ENCODE assay signal across 7 cellular contexts in genomic region chr5:1312993-1313833, GRCh38. TPM values are rescaled to one million over a fixed set of nuclear protein-coding genes. Genes with fewer than 3 reads are reported as not detected.
DNase-seq lines count a peak whose midpoint lies in the region; ATAC-seq and TF ChIP-seq lines count a peak whose summit lies in the region.

No MANE protein-coding gene starts in this region.

- peak; percentile 64 for DNase-seq in activated CD4-positive, alpha-beta memory T cell treated with anti-CD3 and anti-CD28 coated beads for 36 hours
- peak; percentile 66 for DNase-seq in posterior vena cava (ENCODE audit: low spot score)
- DNase-seq in cortex of kidney (lab: John Stamatoyannopoulos, UW) = no peak
- DNase-seq in LoVo (ENCODE audit: low spot score) = no peak

- CTCF ChIA-PET in activated CD4-positive, alpha-beta memory T cell treated with anti-CD3 and anti-CD28 coated beads for 36 hours (lab: Charles Lee) = interaction anchor here (0.6 kb wide), 1 partner anchor 302 kb away, joined by 3 read pairs; no protein-coding TSS in a partner anchor

- intact Hi-C loops in activated CD4-positive, alpha-beta memory T cell treated with anti-CD3 and anti-CD28 coated beads for 36 hours (cut with micrococcal nuclease) = no loop called here
- intact Hi-C loops in posterior vena cava (cut with DNase I) = no loop called here

- POLR2A ChIA-PET in activated CD4-positive, alpha-beta memory T cell treated with anti-CD3 and anti-CD28 coated beads for 36 hours (lab: Charles Lee) = interaction anchor here (0.9 kb wide), 1 partner anchor 31 kb away, joined by 3 read pairs; no protein-coding TSS in a partner anchor

- H3K27ac Mint-ChIP-seq in activated CD4-positive, alpha-beta memory T cell treated with anti-CD3 and anti-CD28 coated beads for 36 hours = peak overlapping the region; percentile 70

- H3K4me3 ChIP-seq in Loucy (ENCODE audit: low read length, poor library complexity, severe bottlenecking) = peak overlapping the region; percentile 77

- H2AFZ ChIP-seq in Loucy (ENCODE audit: low read length) = no peak overlapping the region

- ATAC-seq in GM18517 (IDR thresholded peaks at IDR 0.05; ENCODE audit: unreplicated experiment) (peak; percentile 76), GM21825 (IDR thresholded peaks at IDR 0.05; ENCODE audit: unreplicated experiment) (peak; percentile 78)

- H3K4me1 ChIP-seq in Loucy (ENCODE audit: insufficient read depth, low read length, poor library complexity, severe bottlenecking) = peaks cover 77% of the 10 kb centered on the region

- H3K36me3 Mint-ChIP-seq in activated CD4-positive, alpha-beta memory T cell treated with anti-CD3 and anti-CD28 coated beads for 36 hours = peaks cover 5% of the 10 kb centered on the region

- H3K4me3 Mint-ChIP-seq in activated CD4-positive, alpha-beta memory T cell treated with anti-CD3 and anti-CD28 coated beads for 36 hours = peak overlapping the region; percentile 34

- TF ChIP-seq CTCF in Loucy (conservative IDR thresholded peaks at IDR 0.05; ENCODE audit: low read length) = no peak

- H3K9ac ChIP-seq in Loucy (ENCODE audit: low read depth, low read length, poor library complexity, severe bottlenecking) = peak overlapping the region; percentile 98

- peaks cover 17% of the 10 kb centered on the region for H3K9me3 Mint-ChIP-seq in activated CD4-positive, alpha-beta memory T cell treated with anti-CD3 and anti-CD28 coated beads for 36 hours

- H3K9me3 ChIP-seq in Loucy (ENCODE audit: insufficient read depth, low read depth, low read length) = peaks cover 16% of the 10 kb centered on the region

- H3K27me3 Mint-ChIP-seq in activated CD4-positive, alpha-beta memory T cell treated with anti-CD3 and anti-CD28 coated beads for 36 hours = no peaks in the 10 kb centered on the region

- no peaks in the 10 kb centered on the region for H3K9me2 ChIP-seq in Loucy (replicated peaks; ENCODE audit: low read depth, low read length)

- H3K79me2 ChIP-seq in Loucy (ENCODE audit: insufficient read depth, low read length) = peaks cover 16% of the 10 kb centered on the region

- H3K27me3 ChIP-seq in Loucy (ENCODE audit: insufficient read depth, low read length, poor library complexity, severe bottlenecking) = no peaks in the 10 kb centered on the region

- peaks cover 57% of the 10 kb centered on the region for H3K4me1 Mint-ChIP-seq in activated CD4-positive, alpha-beta memory T cell treated with anti-CD3 and anti-CD28 coated beads for 36 hours (ENCODE audit: low read depth)

- H3K4me2 ChIP-seq in Loucy (ENCODE audit: low read depth, low read length, poor library complexity, severe bottlenecking) = peak overlapping the region; percentile 87

- H3F3A ChIP-seq in Loucy (ENCODE audit: low read depth) = peaks cover 51% of the 10 kb centered on the region

- H3K36me3 ChIP-seq in Loucy (ENCODE audit: insufficient read depth, low read length) = peaks cover 11% of the 10 kb centered on the region

- H4K20me1 ChIP-seq in Loucy (ENCODE audit: insufficient read depth, low read length, poor library complexity, severe bottlenecking) = no peaks in the 10 kb centered on the region

RNA-seq across cellular contexts. Expression of gene TERT, which starts 18.3 kb away (rescaled TPM):
- 1 to 10 TPM; 4.7 to 7.3 TPM for total RNA-seq in activated CD4-positive, alpha-beta memory T cell treated with anti-CD3 and anti-CD28 coated beads for 36 hours
- under 1 TPM in 1 of 2 donors, not detected in 1; 0.14 TPM for total RNA-seq in posterior vena cava

RNA-seq across cellular contexts. Expression of gene CLPTM1L, which starts 31.7 kb away (rescaled TPM):
- total RNA-seq in activated CD4-positive, alpha-beta memory T cell treated with anti-CD3 and anti-CD28 coated beads for 36 hours = 10 to 100 TPM; 70.1 to 72.9 TPM
- total RNA-seq in posterior vena cava = 10 to 100 TPM; 56.5 to 65.9 TPM

Comparison
In these comparisons a context has a peak if more than half of its experiments do, and no peak if none do; other contexts are left out.
1. DNase-seq: peak in activated CD4-positive, alpha-beta memory T cell treated with anti-CD3 and anti-CD28 coated beads for 36 hours (single experiment) and posterior vena cava (single experiment); none in cortex of kidney (single experiment) and LoVo (single experiment).
2. RNA of gene TERT, which starts 18.3 kb away (total RNA-seq): 4.7 to 7.3 TPM in activated CD4-positive, alpha-beta memory T cell treated with anti-CD3 and anti-CD28 coated beads for 36 hours; 0.14 TPM in posterior vena cava; every median in the first group is over 4 times any median in the second.